ENCODE assay signal across 7 cellular contexts in genomic region chr9:123928471-123929176, GRCh38. TPM values are rescaled to one million over a fixed set of nuclear protein-coding genes. Genes with fewer than 3 reads are reported as not detected.
DNase-seq lines count a peak whose midpoint lies in the region; ATAC-seq and TF ChIP-seq lines count a peak whose summit lies in the region.

No MANE protein-coding gene starts in this region.

- H3K27ac ChIP-seq in SJCRH30: no peak overlapping the region
- no peak overlapping the region for H3K27ac ChIP-seq in endodermal cell (ENCODE audit: low read depth, low read length)

- H3K9me3 ChIP-seq in SJCRH30 (replicated peaks): 0 out of 2 replicates have a peak, but pooled peaks cover 6% of the 10 kb centered on the region
- H3K9me3 ChIP-seq in endodermal cell (ENCODE audit: control insufficient read depth, low read length): peaks cover 14% of the 10 kb centered on the region

- peaks cover 3% of the 10 kb centered on the region for H3K27me3 Mint-ChIP-seq in endodermal cell (ENCODE audit: insufficient read depth)
- H3K27me3 Mint-ChIP-seq in natural killer cell (ENCODE audit: low read depth in 2 of 2): peaks cover 3 to 6% of the 10 kb centered on the region in 2 donors

- TF ChIP-seq CTCF in GM20000 (IDR thresholded peaks at IDR 0.05; ENCODE audit: extremely low read depth, missing control alignments) (no peak), endodermal cell (conservative IDR thresholded peaks at IDR 0.05) (no peak), natural killer cell (IDR thresholded peaks at IDR 0.05) (no peak)

- H3K9ac ChIP-seq in endodermal cell (ENCODE audit: extremely low read depth, low read length, poor library complexity, severe bottlenecking): no peak overlapping the region

- intact Hi-C loops in natural killer cell (cut with micrococcal nuclease) (no loop called here), head of caudate nucleus (cut with DNase I) (no loop called here)

- no peaks in the 10 kb centered on the region for H3K27me3 ChIP-seq in SJCRH30
- H3K27me3 ChIP-seq in endodermal cell (ENCODE audit: control insufficient read depth, insufficient read depth, low read length, poor library complexity, severe bottlenecking): no peaks in the 10 kb centered on the region

- 51 to 57% methylated on average over 6 to 7 of the region's 7 CpGs for WGBS in endodermal cell (ENCODE audit: insufficient coverage in 1 of 2, insufficient read length in 1 of 2), 2 experiments

- H3K9me3 Mint-ChIP-seq in endodermal cell: peaks cover 12% of the 10 kb centered on the region
- no peaks in the 10 kb centered on the region for H3K9me3 Mint-ChIP-seq in natural killer cell

- ATAC-seq in natural killer cell: no peak

- H3K4me3 ChIP-seq in SJCRH30: peak overlapping the region; percentile 75
- H3K4me3 ChIP-seq in endodermal cell (ENCODE audit: low read length): peak overlapping the region; percentile 88

- H3K4me1 Mint-ChIP-seq in endodermal cell (peaks cover 48% of the 10 kb centered on the region), natural killer cell (peaks cover 30 to 31% of the 10 kb centered on the region in 2 donors)

- H3K27ac Mint-ChIP-seq in endodermal cell: peak overlapping the region; percentile 64
- H3K27ac Mint-ChIP-seq in natural killer cell: peak overlapping the region; percentile 52 to 77

- H3K36me3 Mint-ChIP-seq in endodermal cell (ENCODE audit: low read depth): peaks cover 10% of the 10 kb centered on the region
- H3K36me3 Mint-ChIP-seq in natural killer cell: no peaks in the 10 kb centered on the region

- H3K36me3 ChIP-seq in SJCRH30 (no peaks in the 10 kb centered on the region), endodermal cell (ENCODE audit: control insufficient read depth, insufficient read depth, low read length) (no peaks in the 10 kb centered on the region)

- H3K4me3 Mint-ChIP-seq in endodermal cell (peak overlapping the region; percentile 78), natural killer cell (peak overlapping the region; percentile 86)

- H3K4me1 ChIP-seq in SJCRH30 (peaks cover 10% of the 10 kb centered on the region), endodermal cell (ENCODE audit: control insufficient read depth, insufficient read depth, low read length) (peaks cover 5% of the 10 kb centered on the region)

- DNase-seq in GM20000 (ENCODE audit: low spot score) (peak; percentile 50), SJCRH30 (no peak), endodermal cell (no peak), natural killer cell (no peak), DMS153 treated with DMSO at 0.1 percent for 48 hours (lab: John Stamatoyannopoulos, UW; ENCODE audit: unreplicated experiment) (no peak), SHP77 treated with DMSO at 0.1 percent for 48 hours (lab: John Stamatoyannopoulos, UW) (no peak), head of caudate nucleus (no peak)

RNA-seq across cellular contexts. Expression of gene DENND1A, which starts 1.3 kb away (rescaled TPM):
- 39.6 and 41.3 TPM in 2 replicates for total RNA-seq in SJCRH30 (2014; rRNA removed; shearing (Covaris generic))
- total RNA-seq in endodermal cell: 10 to 100 TPM; 29.5 to 38.4 TPM
- 16.5 TPM for polyA plus RNA-seq in endodermal cell (2013, experiment 1 of 2)
- polyA plus RNA-seq in endodermal cell (2013, experiment 2 of 2): 15.8 TPM
- 10 to 100 TPM; 27.8 to 37.6 (median 30.9) TPM for total RNA-seq in natural killer cell
